ENCODE assay signal across 1 cellular context in genomic region chr17:57288034-57288752, GRCh38.
A peak's percentile ranks its signal among the peaks of the same experiment; 100 is the strongest.
TF ChIP-seq lines count a peak whose summit lies in the region.

No MANE protein-coding gene starts in this region.

TF ChIP-seq in HepG2, 621 proteins besides CTCF, POLR2A, EP300 and RAD21:
- no peak for TF ChIP-seq ZNF790 (CRISPR knock-in tag; IDR thresholded peaks at IDR 0.05; ENCODE audit: borderline replicate concordance)
- TF ChIP-seq ZNF768 (CRISPR knock-in tag; IDR thresholded peaks at IDR 0.05): peak; percentile 63
- TF ChIP-seq ZNF629 (CRISPR knock-in tag; conservative IDR thresholded peaks at IDR 0.05): peak; percentile 73
- no peak for TF ChIP-seq ZNF792 (CRISPR knock-in tag; IDR thresholded peaks at IDR 0.05)
- TF ChIP-seq ZBTB38 (CRISPR knock-in tag; IDR thresholded peaks at IDR 0.05): peak; percentile 40; the same call in 1 of the 2 replicates
- TF ChIP-seq ZNF460 (CRISPR knock-in tag; IDR thresholded peaks at IDR 0.05; ENCODE audit: borderline replicate concordance): no peak
